Comparison of ENCODE assay signal across 10 cellular contexts in the genomic region with DNA sequence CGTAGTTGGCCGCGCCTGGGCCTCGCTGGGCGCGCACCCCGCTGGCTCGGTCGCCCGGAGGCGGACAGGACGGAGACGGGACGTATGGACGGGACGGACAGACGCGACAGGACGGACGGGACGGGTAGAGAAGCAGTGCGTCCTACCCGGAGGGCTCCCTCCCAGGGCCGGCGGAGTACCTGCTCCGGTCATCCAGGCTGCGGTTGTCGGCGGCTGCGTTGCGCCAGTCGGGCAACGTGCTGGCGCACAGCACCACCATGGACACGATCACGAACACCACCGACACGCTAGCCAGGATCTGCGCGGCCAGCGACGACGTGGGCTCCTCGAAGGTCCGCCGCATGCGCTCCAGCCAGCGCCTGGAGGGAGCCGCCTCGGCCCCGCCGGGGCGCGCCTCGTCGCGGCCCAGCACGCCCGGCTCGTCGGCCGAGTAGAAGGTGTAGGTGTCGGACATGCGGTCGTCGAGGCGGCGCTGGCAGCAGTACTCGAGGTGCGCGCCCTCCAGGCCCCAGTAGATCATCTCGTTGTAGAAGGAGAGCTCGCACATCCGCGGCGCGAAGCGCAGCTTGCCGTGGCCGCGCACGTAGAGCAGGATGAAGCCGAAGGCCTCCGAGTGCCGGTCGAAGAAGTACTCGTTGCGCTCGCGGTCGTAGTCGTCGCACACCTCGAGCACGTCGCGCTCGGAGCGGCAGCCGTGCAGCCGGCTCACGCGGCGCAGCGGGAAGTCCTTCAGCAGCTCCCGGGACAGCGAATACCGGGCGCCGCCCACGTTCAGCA. TPM values are rescaled to one million over a fixed set of nuclear protein-coding genes. Genes with fewer than 3 reads are reported as not detected.
A peak's percentile ranks its signal among the peaks of the same experiment; 100 is the strongest.
DNase-seq lines count a peak whose midpoint lies in the region; TF ChIP-seq lines count a peak whose summit lies in the region.
"Had no signal": no experiment of that assay in that cellular context is flagged by ENCODE, and none has a peak within 500 bp of the region (broad histone marks: within the 10 kb centered on the region; RNA-seq: fewer than 3 reads in every experiment).

No MANE protein-coding gene starts in this region.

- H3K9me3 Mint-ChIP-seq in activated CD4-positive, alpha-beta T cell treated with anti-CD3 and anti-CD28 coated beads, Interleukin-2, amount 10 ng/mL, durations not matched to agents 24 days and 14 days: no peaks in the 10 kb centered on the region
- H3K9me3 Mint-ChIP-seq in endodermal cell: no peaks in the 10 kb centered on the region

- H3K36me3 ChIP-seq in endodermal cell (ENCODE audit: control insufficient read depth, insufficient read depth, low read length): no peaks in the 10 kb centered on the region

- peaks cover 49% of the 10 kb centered on the region for H3K27me3 ChIP-seq in endodermal cell (ENCODE audit: control insufficient read depth, insufficient read depth, low read length, poor library complexity, severe bottlenecking)

- peak overlapping the region; percentile 65 for H3K4me3 Mint-ChIP-seq in activated CD4-positive, alpha-beta T cell treated with anti-CD3 and anti-CD28 coated beads, Interleukin-2, amount 10 ng/mL, durations not matched to agents 24 days and 14 days
- H3K4me3 Mint-ChIP-seq in endodermal cell: peak overlapping the region; percentile 50

- no peaks in the 10 kb centered on the region for H3K36me3 Mint-ChIP-seq in activated CD4-positive, alpha-beta T cell treated with anti-CD3 and anti-CD28 coated beads, Interleukin-2, amount 10 ng/mL, durations not matched to agents 24 days and 14 days (ENCODE audit: low read depth)
- H3K36me3 Mint-ChIP-seq in endodermal cell (ENCODE audit: low read depth): no peaks in the 10 kb centered on the region

- H3K4me3 ChIP-seq in endodermal cell (ENCODE audit: low read length): peak overlapping the region; percentile 62

- no peak for TF ChIP-seq CTCF in endodermal cell (conservative IDR thresholded peaks at IDR 0.05)

- peaks cover 37% of the 10 kb centered on the region for H3K27me3 Mint-ChIP-seq in activated CD4-positive, alpha-beta T cell treated with anti-CD3 and anti-CD28 coated beads, Interleukin-2, amount 10 ng/mL, durations not matched to agents 24 days and 14 days
- peaks cover 33% of the 10 kb centered on the region for H3K27me3 Mint-ChIP-seq in endodermal cell (ENCODE audit: insufficient read depth)

- WGBS in endodermal cell (ENCODE audit: insufficient coverage in 1 of 2, insufficient read length in 1 of 2), 2 experiments: 6 to 7% methylated on average over 39 to 111 of the region's 111 CpGs

- peaks cover 10% of the 10 kb centered on the region for H3K4me1 Mint-ChIP-seq in activated CD4-positive, alpha-beta T cell treated with anti-CD3 and anti-CD28 coated beads, Interleukin-2, amount 10 ng/mL, durations not matched to agents 24 days and 14 days
- peaks cover 5% of the 10 kb centered on the region for H3K4me1 Mint-ChIP-seq in endodermal cell

- intact Hi-C loops in activated CD4-positive, alpha-beta T cell treated with anti-CD3 and anti-CD28 coated beads, Interleukin-2, amount 10 ng/mL, durations not matched to agents 24 days and 14 days (cut with micrococcal nuclease): loop anchor here (5.0 kb wide), 3 partner anchors 74 to 391 kb away; partner anchors contain the start of gene MTA3

- H3K9ac ChIP-seq in endodermal cell (ENCODE audit: extremely low read depth, low read length, poor library complexity, severe bottlenecking): no peak overlapping the region

- no peaks in the 10 kb centered on the region for H3K4me1 ChIP-seq in endodermal cell (ENCODE audit: control insufficient read depth, insufficient read depth, low read length)

- no peaks in the 10 kb centered on the region for H3K9me3 ChIP-seq in endodermal cell (ENCODE audit: control insufficient read depth, low read length)

- peak overlapping the region; percentile 23 for H3K27ac Mint-ChIP-seq in activated CD4-positive, alpha-beta T cell treated with anti-CD3 and anti-CD28 coated beads, Interleukin-2, amount 10 ng/mL, durations not matched to agents 24 days and 14 days
- H3K27ac Mint-ChIP-seq in endodermal cell: no peak overlapping the region

- H3K27ac ChIP-seq in endodermal cell (ENCODE audit: low read depth, low read length): no peak overlapping the region

- DNase-seq in NCI-H1436 (lab: John Stamatoyannopoulos, UW): peak; percentile 52
- no peak for DNase-seq in NCI-H1436 treated with DMSO at 0.1 percent for 48 hours (lab: John Stamatoyannopoulos, UW)
- peak; percentile 80 for DNase-seq in activated CD4-positive, alpha-beta T cell treated with anti-CD3 and anti-CD28 coated beads, Interleukin-2, amount 10 ng/mL, durations not matched to agents 24 days and 14 days
- peak; percentile 81 for DNase-seq in endodermal cell
- DNase-seq in retina: peak; percentile 73
- DNase-seq in NCI-H226: no peak
- DNase-seq in cerebellar cortex (ENCODE audit: low spot score): no peak
- DNase-seq in A172 (ENCODE audit: low spot score): no peak

RNA-seq across cellular contexts. Expression of gene KCNG3, which starts 0.9 kb away (rescaled TPM):
- 0.12 and 0.26 TPM in 2 replicates for total RNA-seq in activated CD4-positive, alpha-beta T cell treated with anti-CD3 and anti-CD28 coated beads, Interleukin-2, amount 10 ng/mL, durations not matched to agents 24 days and 14 days
- total RNA-seq in endodermal cell: 1 to 10 TPM in 1 of 2 donors, under 1 TPM in 1; 0.84 to 1.5 TPM
- 0.64 TPM for polyA plus RNA-seq in endodermal cell (2013, experiment 1 of 2)
- 0.50 TPM for polyA plus RNA-seq in endodermal cell (2013, experiment 2 of 2)
- total RNA-seq in A172 (2014; rRNA removed; shearing (Covaris generic)): 2.5 and 2.9 TPM in 2 replicates
- total RNA-seq: myocyte had no signal
- polyA plus RNA-seq: AG04450 had no signal

Comparison
In these comparisons a context has a peak if more than half of its experiments do, and no peak if none do; other contexts are left out.
1. DNase-seq: peak in NCI-H1436 (single experiment), activated CD4-positive, alpha-beta T cell treated with anti-CD3 and anti-CD28 coated beads, Interleukin-2, amount 10 ng/mL, durations not matched to agents 24 days and 14 days (single experiment), endodermal cell (single experiment) and retina (single experiment); none in NCI-H1436 treated with DMSO at 0.1 percent for 48 hours (single experiment), NCI-H226 (single experiment), cerebellar cortex (single experiment) and A172 (single experiment).